1 cellular context compared by ENCODE assay signal in genomic region chr9:37197158-37198033, GRCh38.
TF ChIP-seq lines count a peak whose summit lies in the region.

No MANE protein-coding gene starts in this region.

TF ChIP-seq in K562, 482 proteins besides CTCF, POLR2A, EP300 and RAD21 (continued from another document and continues in another):
- TF ChIP-seq ARID3A (IDR thresholded peaks at IDR 0.05; ENCODE audit: borderline replicate concordance, low read depth, low read length) (peak; percentile 95), ZNF124 (CRISPR knock-in tag; IDR thresholded peaks at IDR 0.05) (no peak), E4F1 (CRISPR knock-in tag; IDR thresholded peaks at IDR 0.05; ENCODE audit: borderline replicate concordance) (no peak), ZFP36 (IDR thresholded peaks at IDR 0.05; ENCODE audit: low read depth, low read length, partially characterized antibody) (no peak), ARID1B (IDR thresholded peaks at IDR 0.05) (no peak), MIER1 (IDR thresholded peaks at IDR 0.05; ENCODE audit: low read depth) (no peak), JUN (IDR thresholded peaks at IDR 0.05; ENCODE audit: borderline replicate concordance, low read depth, low read length) (peak; percentile 80), JUN (CRISPR knock-in tag; IDR thresholded peaks at IDR 0.05; ENCODE audit: borderline replicate concordance) (no peak), ZNF121 (CRISPR knock-in tag; conservative IDR thresholded peaks at IDR 0.05) (no peak), CREBBP (IDR thresholded peaks at IDR 0.05; ENCODE audit: low read depth, low read length) (no peak), KAT8 (IDR thresholded peaks at IDR 0.05; ENCODE audit: low read depth) (no peak), ZFX (CRISPR knock-in tag; IDR thresholded peaks at IDR 0.05) (no peak), ATF2 (CRISPR knock-in tag; IDR thresholded peaks at IDR 0.05) (no peak), BHLHE40 (IDR thresholded peaks at IDR 0.05; ENCODE audit: low read length) (peak; percentile 72), HIVEP1 (CRISPR knock-in tag; IDR thresholded peaks at IDR 0.05) (no peak), TAF9B (IDR thresholded peaks at IDR 0.05; ENCODE audit: partially characterized antibody) (peak; percentile 79), CCNT2 (IDR thresholded peaks at IDR 0.05; ENCODE audit: borderline replicate concordance, extremely low read depth, insufficient read length, low read depth, low read length) (peak; percentile 68), ZNF184 (CRISPR knock-in tag; IDR thresholded peaks at IDR 0.05) (no peak), CHD4 (IDR thresholded peaks at IDR 0.05; ENCODE audit: insufficient read depth, insufficient replicate concordance, low read depth, low read length, poor library complexity, severe bottlenecking) (no peak), GABPA (tag; conservative IDR thresholded peaks at IDR 0.05; ENCODE audit: low read depth) (peak; percentile 53), SMARCC2 (IDR thresholded peaks at IDR 0.05; ENCODE audit: low read depth) (no peak), NR2C1 (IDR thresholded peaks at IDR 0.05) (no peak; the same call in 1 of the 2 replicates), NR2C1 (tag; IDR thresholded peaks at IDR 0.05) (peak; percentile 75), BCLAF1 (IDR thresholded peaks at IDR 0.05; ENCODE audit: borderline replicate concordance in 1 of 2, control insufficient read depth in 1 of 2, low read depth in 2 of 2, low read length in 1 of 2) (peak in 1 of 2 experiments; percentile 88; a peak in 1 of 4 replicates), PRMT5 (CRISPR knock-in tag; IDR thresholded peaks at IDR 0.05) (no peak), ZFP1 (CRISPR knock-in tag; IDR thresholded peaks at IDR 0.05) (no peak), RBBP5 (IDR thresholded peaks at IDR 0.05; ENCODE audit: borderline replicate concordance, insufficient read depth, low read length, poor library complexity, severe bottlenecking) (peak; percentile 54), ARID4B (CRISPR knock-in tag; IDR thresholded peaks at IDR 0.05) (no peak), ZNF143 (CRISPR knock-in tag; IDR thresholded peaks at IDR 0.05) (no peak), PHF20 (IDR thresholded peaks at IDR 0.05; ENCODE audit: partially characterized antibody) (no peak), MYBL2 (IDR thresholded peaks at IDR 0.05; ENCODE audit: low read depth) (no peak), MYBL2 (CRISPR knock-in tag; IDR thresholded peaks at IDR 0.05; ENCODE audit: borderline replicate concordance) (no peak), CBFB (CRISPR knock-in tag; IDR thresholded peaks at IDR 0.05) (no peak), SMARCA5 (IDR thresholded peaks at IDR 0.05) (no peak), MAFK (IDR thresholded peaks at IDR 0.05; ENCODE audit: low read length) (no peak), MEF2D (tag; conservative IDR thresholded peaks at IDR 0.05; ENCODE audit: low read depth) (peak; percentile 86), SRSF1 (IDR thresholded peaks at IDR 0.05; ENCODE audit: low read depth, low read length) (no peak), CLOCK (CRISPR knock-in tag; IDR thresholded peaks at IDR 0.05; ENCODE audit: borderline replicate concordance) (peak; percentile 69; the same call in 1 of the 2 replicates), ZNF134 (CRISPR knock-in tag; conservative IDR thresholded peaks at IDR 0.05) (no peak), HDGF (IDR thresholded peaks at IDR 0.05) (no peak), NCOA6 (IDR thresholded peaks at IDR 0.05) (no peak), ZNF146 (CRISPR knock-in tag; IDR thresholded peaks at IDR 0.05; ENCODE audit: unreplicated experiment) (no peak), ATF4 (CRISPR knock-in tag; IDR thresholded peaks at IDR 0.05) (peak; percentile 69; the same call in 1 of the 2 replicates), SAP30 (IDR thresholded peaks at IDR 0.05; ENCODE audit: borderline replicate concordance, insufficient read depth, low read depth, low read length, poor library complexity, severe bottlenecking) (no peak), SMC3 (conservative IDR thresholded peaks at IDR 0.05; ENCODE audit: insufficient read depth, low read depth, low read length) (no peak), CHD2 (IDR thresholded peaks at IDR 0.05; ENCODE audit: low read depth, low read length) (peak; percentile 27; the same call in 1 of the 2 replicates), RBM17 (IDR thresholded peaks at IDR 0.05; ENCODE audit: borderline replicate concordance, low read depth, low read length) (no peak), POLR2AphosphoS2 (IDR thresholded peaks at IDR 0.05; ENCODE audit: low read length) (no peak)
